ENCODE assay signal across 18 cellular contexts in genomic region chr16:3026609-3027487, GRCh38. TPM values are rescaled to one million over a fixed set of nuclear protein-coding genes. Genes with fewer than 3 reads are reported as not detected.
DNase-seq lines count a peak whose midpoint lies in the region; ATAC-seq and TF ChIP-seq lines count a peak whose summit lies in the region.
"Had no signal": no experiment of that assay in that cellular context is flagged by ENCODE, and none has a peak within 500 bp of the region (broad histone marks: within the 10 kb centered on the region; RNA-seq: fewer than 3 reads in every experiment).

No MANE protein-coding gene starts in this region.

- H3K27ac ChIP-seq in hepatocyte (no peak overlapping the region), trophoblast cell (ENCODE audit: low read depth, low read length) (no peak overlapping the region)
- H3K27ac ChIP-seq: HL-60 had no signal

- H3K4me3 ChIP-seq in NT2/D1 (ENCODE audit: insufficient read length, low read depth) (no peak overlapping the region), hepatocyte (no peak overlapping the region), trophoblast cell (ENCODE audit: low read depth, low read length) (peak overlapping the region; percentile 14)

- POLR2A ChIA-PET in activated CD4-positive, alpha-beta T cell treated with anti-CD3 and anti-CD28 coated beads for 36 hours (lab: Charles Lee), result no interaction called here

- H3K9me3 ChIP-seq in NT2/D1 (ENCODE audit: insufficient read depth, low read length) (no peaks in the 10 kb centered on the region), hepatocyte (ENCODE audit: low read depth) (no peaks in the 10 kb centered on the region), trophoblast cell (ENCODE audit: insufficient read depth, low read depth, low read length) (no peaks in the 10 kb centered on the region)
- H3K9me3 ChIP-seq: BE2C had no signal

- CTCF ChIA-PET in activated CD4-positive, alpha-beta T cell treated with anti-CD3 and anti-CD28 coated beads for 36 hours (lab: Charles Lee), result interaction anchor here (0.6 to 9.6 kb wide), 15 partner anchors 15 to 156 kb away, joined by 3 to 130 read pairs (median 6); partner anchors contain the start of gene IL32

- H3K27me3 ChIP-seq in NT2/D1 (ENCODE audit: insufficient read depth, insufficient read length), result peaks cover 7% of the 10 kb centered on the region
- no peaks in the 10 kb centered on the region for H3K27me3 ChIP-seq in hepatocyte
- no peaks in the 10 kb centered on the region for H3K27me3 ChIP-seq in trophoblast cell (ENCODE audit: insufficient read depth, low read length)

- H3K36me3 ChIP-seq in NT2/D1 (ENCODE audit: insufficient read depth, insufficient read length, low read length) (peaks cover 43% of the 10 kb centered on the region), hepatocyte (replicated peaks; ENCODE audit: insufficient read depth, low read depth) (no peaks in the 10 kb centered on the region), trophoblast cell (ENCODE audit: control insufficient read depth in 1 of 2, insufficient read depth in 2 of 2, low read length in 2 of 2) (peaks cover 28 to 31% of the 10 kb centered on the region in 2 experiments)

- no peaks in the 10 kb centered on the region for H3K9me2 ChIP-seq in hepatocyte (replicated peaks; ENCODE audit: insufficient read depth)

- WGBS in hepatocyte (ENCODE audit: low lambda C conversion rate, missing lambda C conversion rate), result 97% methylated on average over 23 of the region's 23 CpGs
- WGBS in trophoblast cell (ENCODE audit: extremely low coverage, insufficient coverage, insufficient read length), result no CpG with 5 or more reads among the region's 23 CpGs

- H3K4ac ChIP-seq in trophoblast cell (ENCODE audit: low read depth, low read length), result no peak overlapping the region

- H3K79me1 ChIP-seq in trophoblast cell (ENCODE audit: low read length), result peaks cover 19% of the 10 kb centered on the region

- TF ChIP-seq CTCF in CD14-positive monocyte (IDR thresholded peaks at IDR 0.05), result no peak
- TF ChIP-seq CTCF in hepatocyte (IDR thresholded peaks at IDR 0.05; ENCODE audit: poor library complexity), result no peak

- H3K4me2 ChIP-seq in hepatocyte (no peak overlapping the region), trophoblast cell (ENCODE audit: low read length) (no peak overlapping the region)

- intact Hi-C loops in CD14-positive monocyte (cut with micrococcal nuclease), result loop anchor here in 1 of 2 donors (10.0 kb wide), 1 partner anchor 98 kb away; no protein-coding TSS in a partner anchor
- intact Hi-C loops in activated CD4-positive, alpha-beta T cell treated with anti-CD3 and anti-CD28 coated beads for 36 hours (cut with DNase I, micrococcal nuclease), result no loop called here

- H3K79me2 ChIP-seq in hepatocyte (peaks cover 15% of the 10 kb centered on the region), trophoblast cell (ENCODE audit: control insufficient read depth, insufficient read depth, low read length, poor library complexity) (peaks cover 13% of the 10 kb centered on the region)

- no peak overlapping the region for H4K8ac ChIP-seq in trophoblast cell (ENCODE audit: low read depth, low read length)

- H2BK120ac ChIP-seq in trophoblast cell (ENCODE audit: insufficient read depth, low read length, poor library complexity), result no peak overlapping the region

- H3K18ac ChIP-seq in trophoblast cell (ENCODE audit: low read length), result no peak overlapping the region

- H3K14ac ChIP-seq in trophoblast cell (ENCODE audit: low read length), result no peak overlapping the region

- no peak overlapping the region for H4K91ac ChIP-seq in trophoblast cell (ENCODE audit: low read depth, low read length)

- H3K4me1 Mint-ChIP-seq in CD14-positive monocyte, result peaks cover 52% of the 10 kb centered on the region
- peaks cover 45% of the 10 kb centered on the region for H3K4me1 Mint-ChIP-seq in activated CD4-positive, alpha-beta T cell treated with anti-CD3 and anti-CD28 coated beads for 36 hours

- H3K23ac ChIP-seq in trophoblast cell (ENCODE audit: low read length), result no peak overlapping the region

- H4K12ac ChIP-seq in trophoblast cell (ENCODE audit: low read depth, low read length), result no peak overlapping the region

- H2BK12ac ChIP-seq in trophoblast cell (ENCODE audit: low read length), result no peak overlapping the region

- ATAC-seq in activated CD4-positive, alpha-beta T cell treated with anti-CD3 and anti-CD28 coated beads for 36 hours, result no peak
- ATAC-seq: PC-3, SK-N-SH treated with all-trans-retinoic acid at 6 μM for 48 hours had no signal

- H2BK5ac ChIP-seq in trophoblast cell (ENCODE audit: low read depth, low read length, poor library complexity), result no peak overlapping the region

- no peak overlapping the region for H3K4me3 Mint-ChIP-seq in CD14-positive monocyte
- no peak overlapping the region for H3K4me3 Mint-ChIP-seq in activated CD4-positive, alpha-beta T cell treated with anti-CD3 and anti-CD28 coated beads for 36 hours

- H3K27me3 Mint-ChIP-seq in CD14-positive monocyte (ENCODE audit: low read depth in 3 of 3), result peaks cover 25 to 37% (median 35%) of the 10 kb centered on the region in 3 donors
- peaks cover 17% of the 10 kb centered on the region for H3K27me3 Mint-ChIP-seq in activated CD4-positive, alpha-beta T cell treated with anti-CD3 and anti-CD28 coated beads for 36 hours

- H2AFZ ChIP-seq in hepatocyte (no peak overlapping the region), trophoblast cell (ENCODE audit: insufficient read depth, low read length, poor library complexity) (no peak overlapping the region)

- peaks cover 5% of the 10 kb centered on the region for H4K20me1 ChIP-seq in hepatocyte (ENCODE audit: insufficient read depth, poor library complexity, severe bottlenecking)

- H2AK5ac ChIP-seq in trophoblast cell (ENCODE audit: low read length), result peak overlapping the region; percentile 16

- H3K9ac ChIP-seq in NT2/D1 (ENCODE audit: insufficient read length, low read depth) (peak overlapping the region; percentile 54), trophoblast cell (ENCODE audit: low read length) (no peak overlapping the region)

- DNase-seq in CD14-positive monocyte (ENCODE audit: low spot score) (peak; percentile 43), NT2/D1 (ENCODE audit: low read depth, low spot score) (no peak), hepatocyte (ENCODE audit: low spot score) (peak; percentile 8), trophoblast cell (no peak), activated gamma-delta T cell (lab: John Stamatoyannopoulos, UW) (no peak), T-helper 1 cell (no peak)
- DNase-seq in activated CD4-positive, alpha-beta T cell treated with anti-CD3 and anti-CD28 coated beads for 36 hours, result no peak
- DNase-seq: BE2C, KBM-7, NCI-H1048, NCI-H146, NCI-H2081 treated with DMSO at 0.1 percent for 48 hours, NCI-H2227 treated with DMSO at 0.1 percent for 48 hours, NCI-H69, PC-3 had no signal

- peaks cover 26 to 27% of the 10 kb centered on the region in 2 donors for H3K36me3 Mint-ChIP-seq in CD14-positive monocyte
- H3K36me3 Mint-ChIP-seq in activated CD4-positive, alpha-beta T cell treated with anti-CD3 and anti-CD28 coated beads for 36 hours (ENCODE audit: low read depth), result peaks cover 14% of the 10 kb centered on the region

- peaks cover 0 to 21% (median 6%) of the 10 kb centered on the region in 7 donors for H3K9me3 Mint-ChIP-seq in CD14-positive monocyte
- H3K9me3 Mint-ChIP-seq in activated CD4-positive, alpha-beta T cell treated with anti-CD3 and anti-CD28 coated beads for 36 hours (ENCODE audit: low read depth), result no peaks in the 10 kb centered on the region

- no peak overlapping the region for H3K27ac Mint-ChIP-seq in CD14-positive monocyte
- H3K27ac Mint-ChIP-seq in activated CD4-positive, alpha-beta T cell treated with anti-CD3 and anti-CD28 coated beads for 36 hours, result no peak overlapping the region

- H3K4me1 ChIP-seq in NT2/D1 (ENCODE audit: insufficient read depth, insufficient read length) (peaks cover 28% of the 10 kb centered on the region), hepatocyte (ENCODE audit: insufficient read depth) (peaks cover 23% of the 10 kb centered on the region), trophoblast cell (ENCODE audit: control insufficient read depth in 1 of 2, insufficient read depth in 2 of 2, low read length in 2 of 2) (peaks cover 16 to 19% of the 10 kb centered on the region in 2 experiments)

RNA-seq across cellular contexts. Expression of gene THOC6, which starts 3.0 kb away (rescaled TPM):
- polyA plus RNA-seq in CD14-positive monocyte, result 10 to 100 TPM; 42.4 to 57.7 TPM
- 35.6 and 41.2 TPM in 2 replicates for total RNA-seq in hepatocyte
- 79.4 and 86.2 TPM in 2 replicates for polyA plus RNA-seq in hepatocyte
- polyA plus RNA-seq in trophoblast cell (2013), result 26.2 and 26.7 TPM in 2 replicates
- total RNA-seq in activated CD4-positive, alpha-beta T cell treated with anti-CD3 and anti-CD28 coated beads for 36 hours, result 10 to 100 TPM; 46.9 to 50.2 TPM

RNA-seq across cellular contexts. Expression of gene HCFC1R1, which starts 3.1 kb away (rescaled TPM):
- polyA plus RNA-seq in CD14-positive monocyte (10 to 100 TPM; 16.7 to 19.9 TPM), hepatocyte (158 and 201 TPM in 2 replicates)
- 19.7 and 35.7 TPM in 2 replicates for total RNA-seq in hepatocyte
- polyA plus RNA-seq in trophoblast cell (2013), result 124 TPM in 2 replicates
- total RNA-seq in activated CD4-positive, alpha-beta T cell treated with anti-CD3 and anti-CD28 coated beads for 36 hours, result 10 to 100 TPM; 30.0 to 30.7 TPM

RNA-seq across cellular contexts. Expression of gene TNFRSF12A, which starts 6.7 kb away (rescaled TPM):
- polyA plus RNA-seq in CD14-positive monocyte (1 to 10 TPM; 2.9 to 6.2 TPM), hepatocyte (385 and 452 TPM in 2 replicates)
- 126 and 127 TPM in 2 replicates for total RNA-seq in hepatocyte
- 120 and 121 TPM in 2 replicates for polyA plus RNA-seq in trophoblast cell (2013)
- total RNA-seq in activated CD4-positive, alpha-beta T cell treated with anti-CD3 and anti-CD28 coated beads for 36 hours, result 1 to 10 TPM; 5.4 to 7.7 TPM

RNA-seq across cellular contexts. Expression of gene CLDN6, which starts 8.9 kb away (rescaled TPM):
- polyA plus RNA-seq in CD14-positive monocyte, result not detected
- 258 and 297 TPM in 2 replicates for total RNA-seq in hepatocyte
- polyA plus RNA-seq in hepatocyte, result 568 and 574 TPM in 2 replicates
- 719 and 729 TPM in 2 replicates for polyA plus RNA-seq in trophoblast cell (2013)
- total RNA-seq in activated CD4-positive, alpha-beta T cell treated with anti-CD3 and anti-CD28 coated beads for 36 hours, result not detected
- total RNA-seq: PC-3 had no signal

RNA-seq across cellular contexts. Expression of gene BICDL2, which starts 9.9 kb away (rescaled TPM):
- not detected for polyA plus RNA-seq in CD14-positive monocyte
- 10.0 and 12.3 TPM in 2 replicates for total RNA-seq in hepatocyte
- polyA plus RNA-seq in hepatocyte, result 11.8 and 12.8 TPM in 2 replicates
- polyA plus RNA-seq in trophoblast cell (2013), result 2.0 TPM in 2 replicates
- 1 to 10 TPM in 1 of 2 experiments, under 1 TPM in 1; 0.58 to 1.2 TPM for total RNA-seq in activated CD4-positive, alpha-beta T cell treated with anti-CD3 and anti-CD28 coated beads for 36 hours
- polyA plus RNA-seq: AG04450 had no signal

Comparison
In these comparisons a context has a peak if more than half of its experiments do, and no peak if none do; other contexts are left out.
1. DNase-seq: peak in CD14-positive monocyte (single experiment) and hepatocyte (single experiment); none in NT2/D1 (single experiment), trophoblast cell (0 of 2), activated CD4-positive, alpha-beta T cell treated with anti-CD3 and anti-CD28 coated beads for 36 hours (single experiment), activated gamma-delta T cell (single experiment) and T-helper 1 cell (0 of 5).
2. RNA of gene TNFRSF12A, which starts 6.7 kb away (total RNA-seq): 126 to 127 TPM in hepatocyte; 5.4 to 7.7 TPM in activated CD4-positive, alpha-beta T cell treated with anti-CD3 and anti-CD28 coated beads for 36 hours; every median in the first group is over 10 times any median in the second.